In the genomic region with DNA sequence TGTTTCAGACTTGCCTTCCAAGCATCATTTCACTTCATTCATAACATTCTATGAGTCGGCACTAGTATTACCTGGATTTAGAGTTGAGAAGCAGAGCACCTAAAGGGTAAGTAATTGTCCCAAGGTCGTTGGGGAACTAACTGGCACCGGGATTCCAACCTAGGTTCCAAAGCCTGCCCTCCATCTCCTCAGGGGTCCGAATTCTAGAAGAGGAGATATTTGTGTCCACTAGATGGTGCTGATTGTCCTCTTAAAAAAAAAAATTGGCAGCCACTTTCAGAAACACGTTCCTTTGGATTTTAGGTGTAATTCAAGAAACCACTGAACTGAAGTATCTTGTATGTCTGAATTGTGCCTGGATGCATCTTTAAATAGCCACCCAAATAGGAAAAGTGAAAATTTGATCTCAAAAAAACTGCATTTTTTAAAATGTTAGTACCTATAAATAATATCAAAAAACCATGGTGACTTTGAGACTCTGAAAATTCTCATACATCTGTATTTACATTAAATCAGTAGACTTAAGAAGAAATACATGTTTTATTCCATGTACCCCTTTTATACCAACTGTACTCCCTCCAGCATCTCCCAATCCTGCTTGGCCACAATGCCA, we compare ENCODE assay signal across 8 cellular contexts. TPM values are rescaled to one million over a fixed set of nuclear protein-coding genes. Genes with fewer than 3 reads are reported as not detected.
DNase-seq lines count a peak whose midpoint lies in the region; ATAC-seq, FAIRE-seq and TF ChIP-seq lines count a peak whose summit lies in the region.

No MANE protein-coding gene starts in this region.

- no peak for TF ChIP-seq POLR2A in adrenal gland (IDR thresholded peaks at IDR 0.05)

- ATAC-seq in HG02981 (IDR thresholded peaks at IDR 0.05; ENCODE audit: unreplicated experiment), result no peak

- POLR2A ChIA-PET in BJ (lab: Charles Lee), result no interaction called here

- H3K27ac ChIP-seq in adrenal gland, result no peak overlapping the region

- WGBS in adrenal gland, 4 donors, result 2 to 4% (median 3%) methylated on average over 5 of the region's 5 CpGs

- intact Hi-C loops in adrenal gland (cut with DNase I), result loop anchor here in 1 of 2 donors (10.0 kb wide), 1 partner anchor 98 kb away; no protein-coding TSS in a partner anchor

- H3K9me3 ChIP-seq in adrenal gland (replicated peaks in 1 of 3), result no peaks in the 10 kb centered on the region

- CTCF ChIA-PET in BJ (lab: Yijun Ruan, JAX), result interaction anchor here (1.0 to 1.6 kb wide), 4 partner anchors 11 to 487 kb away, joined by 3 to 4 read pairs (median 4); partner anchors contain the start of gene GPR176

- no peak for FAIRE-seq in urothelium cell line (lab: Jason Lieb, UNC)

- peaks cover 0 to 21% of the 10 kb centered on the region in 2 donors for H3K4me1 ChIP-seq in adrenal gland (replicated peaks in 1 of 2)

- H3K36me3 ChIP-seq in BJ (ENCODE audit: control insufficient read depth, insufficient read depth, low read length) (no peaks in the 10 kb centered on the region), adrenal gland (replicated peaks in 1 of 2) (no peaks in the 10 kb centered on the region)

- H3K4me3 ChIP-seq in BJ (ENCODE audit: low read depth, low read length), result no peak overlapping the region
- no peak overlapping the region for H3K4me3 ChIP-seq in adrenal gland

- no peaks in the 10 kb centered on the region for H3K27me3 ChIP-seq in BJ (ENCODE audit: control insufficient read depth, insufficient read depth, low read length)
- no peaks in the 10 kb centered on the region for H3K27me3 ChIP-seq in adrenal gland

- DNase-seq in BJ (ENCODE audit: low read depth) (no peak), GM20000 (ENCODE audit: low spot score) (peak; percentile 51), NCI-H2171 treated with DMSO at 0.1 percent for 48 hours (lab: John Stamatoyannopoulos, UW) (peak; percentile 82), adrenal gland (no peak), iris pigment epithelial cell (ENCODE audit: low read depth) (peak; percentile 72), urothelium cell line (ENCODE audit: low spot score) (peak; percentile 52), putamen (ENCODE audit: low spot score) (no peak)

- TF ChIP-seq CTCF in BJ (IDR thresholded peaks at IDR 0.05; ENCODE audit: insufficient read depth, low read depth, low read length) (peak; percentile 52), GM20000 (IDR thresholded peaks at IDR 0.05; ENCODE audit: extremely low read depth, missing control alignments) (no peak), adrenal gland (IDR thresholded peaks at IDR 0.05) (peak; percentile 34 to 72 (median 64))

RNA-seq across cellular contexts. Expression of gene FSIP1, which starts 3.9 kb away (rescaled TPM):
- polyA plus RNA-seq in BJ (2011; rRNA removed) (0.22 and 0.65 TPM in 2 replicates), adrenal gland (under 1 TPM; 0.20 to 0.56 (median 0.51) TPM)
- polyA minus RNA-seq in BJ (2011; rRNA and poly(A)+ RNA removed), result 0.43 and 0.82 TPM in 2 replicates
- under 1 TPM in 6 of 8 donors, not detected in 2; 0.11 to 0.60 (median 0.18) TPM for total RNA-seq in adrenal gland

Comparison
In these comparisons a context has a peak if more than half of its experiments do, and no peak if none do; other contexts are left out.
1. DNase-seq: peak in GM20000 (single experiment), NCI-H2171 treated with DMSO at 0.1 percent for 48 hours (single experiment), iris pigment epithelial cell (single experiment) and urothelium cell line (single experiment); none in BJ (single experiment), adrenal gland (0 of 7) and putamen (single experiment).